ENCODE assay signal across 11 cellular contexts in genomic region chr15:40493089-40493840, GRCh38. TPM values are rescaled to one million over a fixed set of nuclear protein-coding genes. Genes with fewer than 3 reads are reported as not detected.
DNase-seq lines count a peak whose midpoint lies in the region; ATAC-seq, FAIRE-seq and TF ChIP-seq lines count a peak whose summit lies in the region.
"Had no signal": no experiment of that assay in that cellular context is flagged by ENCODE, and none has a peak within 500 bp of the region (broad histone marks: within the 10 kb centered on the region; RNA-seq: fewer than 3 reads in every experiment).

No MANE protein-coding gene starts in this region.

- no peak for TF ChIP-seq EP300 in K562 (IDR thresholded peaks at IDR 0.05; ENCODE audit: low read length)

- intact Hi-C loops in K562 (cut with micrococcal nuclease), result no loop called here
- intact Hi-C loops in posterior vena cava (cut with DNase I), result no loop called here

- H3K9me1 ChIP-seq in K562 (ENCODE audit: control insufficient read depth, insufficient read depth, low read length), result no peaks in the 10 kb centered on the region

- no peaks in the 10 kb centered on the region for H3K9me3 ChIP-seq in K562 (replicated peaks; ENCODE audit: control insufficient read depth, insufficient read depth, low read depth, low read length)

- no peak for TF ChIP-seq RAD21 in K562 (CRISPR knock-in tag; conservative IDR thresholded peaks at IDR 0.05 in 1 of 2, IDR thresholded peaks at IDR 0.05 in 1 of 2)

- no TSS peak for BruUV-seq in K562 (replicated peaks; lab: Mats Ljungman, UMichigan)

- CTCF ChIA-PET in K562 (lab: Yijun Ruan, JAX; ENCODE audit: low intra/inter-chr PET ratio), result no interaction called here

- H3K4me1 Mint-ChIP-seq in osteocyte (ENCODE audit: unreplicated experiment), result peaks cover 7% of the 10 kb centered on the region

- peaks cover 2 to 4% of the 10 kb centered on the region in 2 experiments; a peak in 4 of 5 replicates for H3K4me1 ChIP-seq in K562 (replicated peaks in 1 of 2; ENCODE audit: control insufficient read depth in 2 of 2, insufficient read depth in 2 of 2, low read length in 2 of 2)

- H3K27ac Mint-ChIP-seq in osteocyte (ENCODE audit: unreplicated experiment), result no peak overlapping the region
- H3K27ac Mint-ChIP-seq: dendritic cell treated with granulocyte-macrophage colony-stimulating factor and Interleukin-4, amounts not matched to agents 40 ng/mL and 50 ng/mL, for 4 days had no signal

- WGBS in K562 (ENCODE audit: insufficient coverage, low coverage, missing lambda C conversion rate), result 43% methylated on average over 8 of the region's 8 CpGs

- H3K79me2 ChIP-seq in K562 (ENCODE audit: control insufficient read depth, insufficient read depth, low read length), result no peaks in the 10 kb centered on the region

- H4K20me1 ChIP-seq in K562 (replicated peaks; ENCODE audit: control insufficient read depth, insufficient read depth, low read length), result no peaks in the 10 kb centered on the region

- no peak overlapping the region for H3K4me3 ChIP-seq in K562

- peak; percentile 32 for DNase-seq in DMS53 (lab: John Stamatoyannopoulos, UW)
- DNase-seq in DMS53 treated with DMSO at 0.1 percent for 48 hours (lab: John Stamatoyannopoulos, UW; ENCODE audit: unreplicated experiment), result no peak
- DNase-seq in activated CD4-positive, alpha-beta T cell treated with anti-CD3 and anti-CD28 coated beads for 1 hour, result peak; percentile 26
- DNase-seq in K562 (ENCODE audit: extremely low read depth in 1 of 4, low spot score in 3 of 4), result no peak
- DNase-seq in stimulated activated CD8-positive, alpha-beta memory T cell treated with anti-CD3 and anti-CD28 coated beads, Interleukin-7, amount 100 ng/mL, for 4 hours (ENCODE audit: low read depth in 2 of 2), result peak; percentile 47 to 60
- DNase-seq in osteocyte (ENCODE audit: extremely low spot score, unreplicated experiment), result no peak
- no peak for DNase-seq in posterior vena cava (ENCODE audit: low spot score)
- no peak for DNase-seq in NCI-H1436 treated with DMSO at 0.1 percent for 48 hours (lab: John Stamatoyannopoulos, UW)
- DNase-seq: left cardiac atrium had no signal

- TF ChIP-seq CTCF in K562 (IDR thresholded peaks at IDR 0.05 in 2 of 3, conservative IDR thresholded peaks at IDR 0.05 in 1 of 3; ENCODE audit: insufficient read depth in 2 of 3, low read depth in 1 of 3, low read length in 3 of 3) (no peak), osteocyte (IDR thresholded peaks at IDR 0.05) (no peak)

- no peak overlapping the region for H3K9ac ChIP-seq in K562 (ENCODE audit: insufficient read depth in 1 of 2, low read depth in 2 of 2, low read length in 2 of 2)

- POLR2A ChIA-PET in K562 (lab: Yijun Ruan, JAX), result interaction anchor here (0.5 to 1.6 kb wide), 4 partner anchors 9 to 51 kb away, joined by 3 read pairs; no protein-coding TSS in a partner anchor

- H3K27ac ChIP-seq in K562 (ENCODE audit: extremely low read depth, low read depth, low read length), result no peak overlapping the region
- H3K27ac ChIP-seq: 22Rv1 had no signal

- H3K4me3 Mint-ChIP-seq in osteocyte (ENCODE audit: unreplicated experiment), result no peak overlapping the region
- H3K4me3 Mint-ChIP-seq: dendritic cell treated with granulocyte-macrophage colony-stimulating factor and Interleukin-4, amounts not matched to agents 40 ng/mL and 50 ng/mL, for 4 days had no signal

- ATAC-seq in K562, result no peak
- ATAC-seq: left cardiac atrium had no signal

- in situ Hi-C loops in K562 (cut with MboI), result no loop called here

- H3K27me3 ChIP-seq in K562 (ENCODE audit: control insufficient read depth in 2 of 2, insufficient read depth in 2 of 2, low read length in 2 of 2), result no peaks in the 10 kb centered on the region; a peak in 1 of 5 replicates

- H3K9me3 Mint-ChIP-seq in osteocyte (ENCODE audit: unreplicated experiment), result no peaks in the 10 kb centered on the region
- H3K9me3 Mint-ChIP-seq: dendritic cell treated with granulocyte-macrophage colony-stimulating factor and Interleukin-4, amounts not matched to agents 40 ng/mL and 50 ng/mL, for 4 days had no signal

- peak overlapping the region; percentile 49 for H2AFZ ChIP-seq in K562 (ENCODE audit: low read depth, low read length)

- no peak for TF ChIP-seq POLR2A in K562 (conservative IDR thresholded peaks at IDR 0.05)

- no peaks in the 10 kb centered on the region for H3K36me3 Mint-ChIP-seq in osteocyte (ENCODE audit: unreplicated experiment)

- no peak overlapping the region; the same call in none of the 2 replicates for H3K4me2 ChIP-seq in K562 (ENCODE audit: insufficient read depth, low read length)

- peaks cover 36% of the 10 kb centered on the region for H3K27me3 Mint-ChIP-seq in osteocyte (ENCODE audit: unreplicated experiment)

- peak; percentile 71 for FAIRE-seq in K562 (lab: Jason Lieb, UNC)

- H3K36me3 ChIP-seq in K562 (ENCODE audit: control insufficient read depth, insufficient read depth, low read length), result no peaks in the 10 kb centered on the region

TF ChIP-seq in K562, 482 proteins besides CTCF, POLR2A, EP300 and RAD21 (continues in another document):
- TF ChIP-seq HNRNPH1 (optimal IDR thresholded peaks at IDR 0.05; ENCODE audit: low read depth, low read length), result no peak
- TF ChIP-seq MTA2 (IDR thresholded peaks at IDR 0.05; ENCODE audit: low read depth), result no peak
- no peak for TF ChIP-seq POLR2B (IDR thresholded peaks at IDR 0.05; ENCODE audit: low read depth, partially characterized antibody)
- no peak for TF ChIP-seq ZBTB7A (IDR thresholded peaks at IDR 0.05; ENCODE audit: borderline replicate concordance, control insufficient read depth, low read depth, low read length)
- no peak for TF ChIP-seq PYGO2 (tag; IDR thresholded peaks at IDR 0.05)
- TF ChIP-seq GATAD2B (IDR thresholded peaks at IDR 0.05; ENCODE audit: borderline replicate concordance), result no peak
- TF ChIP-seq ZNF780A (CRISPR knock-in tag; IDR thresholded peaks at IDR 0.05), result no peak
- TF ChIP-seq NR2F6 (CRISPR knock-in tag; IDR thresholded peaks at IDR 0.05), result no peak
- no peak for TF ChIP-seq MAFF (IDR thresholded peaks at IDR 0.05; ENCODE audit: low read length)
- TF ChIP-seq SAFB (IDR thresholded peaks at IDR 0.05; ENCODE audit: borderline replicate concordance, low read depth, low read length), result no peak
- no peak for TF ChIP-seq RBBP5 (IDR thresholded peaks at IDR 0.05; ENCODE audit: borderline replicate concordance, insufficient read depth, low read length, poor library complexity, severe bottlenecking)
- no peak for TF ChIP-seq SAFB2 (IDR thresholded peaks at IDR 0.05; ENCODE audit: borderline replicate concordance, low read depth, low read length, severe bottlenecking)
- TF ChIP-seq SMC3 (conservative IDR thresholded peaks at IDR 0.05; ENCODE audit: insufficient read depth, low read depth, low read length), result no peak
- TF ChIP-seq ZBTB26 (CRISPR knock-in tag; IDR thresholded peaks at IDR 0.05), result no peak

RNA-seq across cellular contexts. Expression of gene CHST14, which starts 22.5 kb away (rescaled TPM):
- total RNA-seq in K562 (2011; cell fraction: chromatin; rRNA removed; ENCODE audit: low replicate concordance), result 4.2 and 14.3 TPM in 2 replicates
- 18.7 and 22.0 TPM in 2 replicates for total RNA-seq in K562 (2011; cell fraction: nucleolus; rRNA removed)
- 17.9 and 21.1 TPM in 2 replicates for total RNA-seq in K562 (2011; cell fraction: nucleoplasm; rRNA removed)
- 4.0 and 5.6 TPM in 2 replicates for total RNA-seq in K562 (2014; rRNA removed)
- total RNA-seq in K562 (2014; rRNA removed; fragmentation: Illumina TruSeq; extraction: Trizol), result 2.3 and 2.5 TPM in 2 replicates
- total RNA-seq in K562 (2015; rRNA removed; fragmentation: Illumina TruSeq; extraction: Trizol), result 4.6 TPM in 2 replicates
- total RNA-seq in K562 (2021), result 11.2 and 12.1 TPM in 2 replicates
- polyA plus RNA-seq in K562 (2011; rRNA removed), result 4.5 and 6.4 TPM in 2 replicates
- polyA plus RNA-seq in K562 (2011; cell fraction: cytosol; rRNA removed), result 6.6 and 8.1 TPM in 2 replicates
- 4.8 and 5.2 TPM in 2 replicates for polyA plus RNA-seq in K562 (2011; cell fraction: nucleus; rRNA removed)
- polyA plus RNA-seq in K562 (2012), result 12.0 and 17.1 TPM in 2 replicates
- 6.3 and 7.5 TPM in 2 replicates for polyA plus RNA-seq in K562 (2014; fragmentation: Illumina TruSeq; extraction: Trizol)
- 1 to 10 TPM; 1.6 to 2.3 TPM for polyA plus RNA-seq in K562 (2014; fragmentation: Nextera tagmentation; extraction: Ambion mirVana)
- 3.9 and 4.8 TPM in 2 replicates for polyA plus RNA-seq in K562 (2014; rRNA removed)
- 3.1 TPM in 2 replicates for polyA minus RNA-seq in K562 (2011; rRNA and poly(A)+ RNA removed)
- 6.2 and 11.7 TPM in 2 replicates for polyA minus RNA-seq in K562 (2011; cell fraction: cytosol; rRNA and poly(A)+ RNA removed)
- polyA minus RNA-seq in K562 (2011; cell fraction: nucleus; rRNA and poly(A)+ RNA removed), result 2.7 and 3.8 TPM in 2 replicates
- total RNA-seq in osteocyte, result 46.4 and 48.8 TPM in 2 replicates
- 10 to 100 TPM; 11.8 to 15.8 TPM for total RNA-seq in posterior vena cava

RNA-seq across cellular contexts. Expression of gene BAHD1, which starts 52.5 kb away (rescaled TPM):
- total RNA-seq in K562 (2011; cell fraction: chromatin; rRNA removed; ENCODE audit: low replicate concordance), result 30.6 and 63.4 TPM in 2 replicates
- total RNA-seq in K562 (2011; cell fraction: nucleolus; rRNA removed), result 33.2 and 38.7 TPM in 2 replicates
- total RNA-seq in K562 (2011; cell fraction: nucleoplasm; rRNA removed), result 31.7 and 43.1 TPM in 2 replicates
- total RNA-seq in K562 (2014; rRNA removed) (15.2 and 20.8 TPM in 2 replicates), K562 (2014; rRNA removed; fragmentation: Illumina TruSeq; extraction: Trizol) (9.7 and 10.3 TPM in 2 replicates), K562 (2015; rRNA removed; fragmentation: Illumina TruSeq; extraction: Trizol) (11.5 and 12.3 TPM in 2 replicates), K562 (2021) (33.6 and 38.5 TPM in 2 replicates), osteocyte (22.8 and 26.4 TPM in 2 replicates), posterior vena cava (10 to 100 TPM; 11.9 to 13.8 TPM)
- polyA plus RNA-seq in K562 (2011; rRNA removed) (9.7 and 10.6 TPM in 2 replicates), K562 (2014; fragmentation: Illumina TruSeq; extraction: Trizol) (18.4 and 26.4 TPM in 2 replicates), K562 (2014; fragmentation: Nextera tagmentation; extraction: Ambion mirVana) (under 1 TPM; 0.55 to 0.80 TPM), K562 (2014; rRNA removed) (19.0 and 19.4 TPM in 2 replicates)
- 9.1 and 16.4 TPM in 2 replicates for polyA plus RNA-seq in K562 (2011; cell fraction: cytosol; rRNA removed)
- 27.1 and 43.2 TPM in 2 replicates for polyA plus RNA-seq in K562 (2011; cell fraction: nucleus; rRNA removed)
- polyA plus RNA-seq in K562 (2012), result 24.0 and 25.8 TPM in 2 replicates
- 7.1 and 10.0 TPM in 2 replicates for polyA minus RNA-seq in K562 (2011; rRNA and poly(A)+ RNA removed)
- polyA minus RNA-seq in K562 (2011; cell fraction: cytosol; rRNA and poly(A)+ RNA removed), result 12.7 TPM in 2 replicates
- 10.5 and 12.2 TPM in 2 replicates for polyA minus RNA-seq in K562 (2011; cell fraction: nucleus; rRNA and poly(A)+ RNA removed)

Comparison
In these comparisons a context has a peak if more than half of its experiments do, and no peak if none do; other contexts are left out.
1. DNase-seq: peak in DMS53 (single experiment), activated CD4-positive, alpha-beta T cell treated with anti-CD3 and anti-CD28 coated beads for 1 hour (single experiment) and stimulated activated CD8-positive, alpha-beta memory T cell treated with anti-CD3 and anti-CD28 coated beads, Interleukin-7, amount 100 ng/mL, for 4 hours (2 of 2); none in DMS53 treated with DMSO at 0.1 percent for 48 hours (single experiment), K562 (0 of 4), osteocyte (single experiment), posterior vena cava (single experiment) and NCI-H1436 treated with DMSO at 0.1 percent for 48 hours (single experiment).